ENCODE assay signal across 22 cellular contexts in the genomic region with DNA sequence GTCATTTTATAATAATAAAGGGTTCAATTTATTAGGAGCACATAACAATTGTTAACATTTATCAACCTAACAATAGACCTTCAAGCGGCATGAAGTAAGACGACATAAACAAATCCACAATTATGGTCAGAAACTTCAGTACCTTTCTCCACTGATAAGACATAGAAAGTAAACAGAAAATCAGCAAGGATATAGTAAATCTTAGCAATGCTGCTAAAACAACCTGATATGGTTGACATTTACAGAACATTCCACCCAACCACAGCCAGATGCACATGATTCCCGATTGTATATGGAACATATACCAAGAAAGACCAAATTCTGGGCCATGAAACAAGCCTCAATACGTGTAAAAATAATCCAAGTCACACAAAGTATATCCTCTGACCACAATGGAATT.
"Had no signal": no experiment of that assay in that cellular context is flagged by ENCODE, and none has a peak within 500 bp of the region (broad histone marks: within the 10 kb centered on the region; RNA-seq: fewer than 3 reads in every experiment).

No MANE protein-coding gene starts in this region.

- H3K9me3 ChIP-seq: Peyer's patch, SJCRH30 had no signal

- H3K9me3 Mint-ChIP-seq: activated CD4-positive, alpha-beta memory T cell treated with anti-CD3 and anti-CD28 coated beads for 36 hours; activated naive CD4-positive, alpha-beta T cell treated with anti-CD3 and anti-CD28 coated beads for 36 hours had no signal

- H3K4me3 Mint-ChIP-seq: activated CD4-positive, alpha-beta memory T cell treated with anti-CD3 and anti-CD28 coated beads for 36 hours; activated CD4-positive, alpha-beta T cell treated with anti-CD3 and anti-CD28 coated beads, Interleukin-2, amount 10 ng/mL, durations not matched to agents 7 days and 5 days; activated naive CD4-positive, alpha-beta T cell treated with anti-CD3 and anti-CD28 coated beads for 36 hours; activated naive CD8-positive, alpha-beta T cell treated with anti-CD3 and anti-CD28 coated beads for 36 hours; activated T-cell treated with anti-CD3 and anti-CD28 coated beads, Interleukin-2, amount 50 U/mL, for 4 hours had no signal

- H3K27me3 ChIP-seq: Peyer's patch, SJCRH30 had no signal

- DNase-seq: activated CD4-positive, alpha-beta memory T cell treated with anti-CD3 and anti-CD28 coated beads for 36 hours; activated CD4-positive, alpha-beta T cell treated with anti-CD3 and anti-CD28 coated beads, Interleukin-2, amount 10 ng/mL, durations not matched to agents 7 days and 5 days; activated CD4-positive, CD25-positive, alpha-beta regulatory T cell; activated CD8-positive, alpha-beta memory T cell treated with anti-CD3 and anti-CD28 coated beads for 24 hours; activated effector memory CD4-positive, alpha-beta T cell treated with anti-CD3 and anti-CD28 coated beads, Interleukin-2, amount 50 U/mL, for 16 hours; activated naive CD4-positive, alpha-beta T cell treated with anti-CD3 and anti-CD28 coated beads for 36 hours; activated naive CD8-positive, alpha-beta T cell treated with anti-CD3 and anti-CD28 coated beads for 36 hours; activated T-cell treated with anti-CD3 and anti-CD28 coated beads, Interleukin-2, amount 50 U/mL, for 4 hours; caudate nucleus; KG1; NCI-H1092; NCI-H1417; NCI-H1694; NCI-H2029 treated with DMSO at 0.1 percent for 48 hours; NCI-H510A treated with DMSO at 0.1 percent for 48 hours; NCI-H69; Peyer's patch; Right ventricle myocardium superior; SJCRH30; T-helper 2 cell had no signal

- H3K27ac ChIP-seq: Peyer's patch, RWPE1, SJCRH30, VCaP had no signal

- H3K36me3 ChIP-seq: SJCRH30 had no signal

- H3K27me3 Mint-ChIP-seq: activated CD4-positive, alpha-beta memory T cell treated with anti-CD3 and anti-CD28 coated beads for 36 hours; activated CD4-positive, alpha-beta T cell treated with anti-CD3 and anti-CD28 coated beads, Interleukin-2, amount 10 ng/mL, durations not matched to agents 7 days and 5 days; activated naive CD8-positive, alpha-beta T cell treated with anti-CD3 and anti-CD28 coated beads for 36 hours had no signal

- ATAC-seq: activated T-cell treated with anti-CD3 and anti-CD28 coated beads, Interleukin-2, amount 50 U/mL, for 4 hours had no signal

- H3K4me1 ChIP-seq: Peyer's patch, SJCRH30 had no signal

- H3K27ac Mint-ChIP-seq: activated CD4-positive, alpha-beta memory T cell treated with anti-CD3 and anti-CD28 coated beads for 36 hours; activated CD4-positive, alpha-beta T cell treated with anti-CD3 and anti-CD28 coated beads, Interleukin-2, amount 10 ng/mL, durations not matched to agents 7 days and 5 days; activated naive CD4-positive, alpha-beta T cell treated with anti-CD3 and anti-CD28 coated beads for 36 hours had no signal

- H3K4me3 ChIP-seq: Peyer's patch, SJCRH30 had no signal
